2 cellular contexts compared by ENCODE assay signal in the genomic region with DNA sequence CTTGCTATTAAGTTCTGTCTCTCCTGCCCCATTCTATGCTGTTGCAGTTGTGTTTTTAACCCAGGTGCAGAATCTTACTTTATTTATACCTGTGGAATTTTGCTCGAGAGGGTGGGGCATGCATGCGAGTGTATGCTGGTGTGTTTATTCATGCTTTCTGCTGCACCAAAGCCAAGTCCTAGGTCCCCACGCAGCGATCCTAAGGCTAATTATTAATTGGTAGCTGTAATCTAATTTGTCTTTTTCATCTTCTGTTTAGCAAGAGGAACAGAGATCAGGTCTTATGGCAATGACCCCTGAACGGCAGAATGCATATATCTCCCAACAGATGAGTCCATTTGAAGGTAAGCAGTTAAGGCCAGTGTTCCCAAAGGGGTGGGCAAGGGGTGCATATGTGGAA.
A peak's percentile ranks its signal among the peaks of the same experiment; 100 is the strongest.
TF ChIP-seq lines count a peak whose summit lies in the region.

No MANE protein-coding gene starts in this region.

TF ChIP-seq in liver, 16 proteins besides CTCF, POLR2A, EP300 and RAD21:
- TF ChIP-seq, protein P1, sequence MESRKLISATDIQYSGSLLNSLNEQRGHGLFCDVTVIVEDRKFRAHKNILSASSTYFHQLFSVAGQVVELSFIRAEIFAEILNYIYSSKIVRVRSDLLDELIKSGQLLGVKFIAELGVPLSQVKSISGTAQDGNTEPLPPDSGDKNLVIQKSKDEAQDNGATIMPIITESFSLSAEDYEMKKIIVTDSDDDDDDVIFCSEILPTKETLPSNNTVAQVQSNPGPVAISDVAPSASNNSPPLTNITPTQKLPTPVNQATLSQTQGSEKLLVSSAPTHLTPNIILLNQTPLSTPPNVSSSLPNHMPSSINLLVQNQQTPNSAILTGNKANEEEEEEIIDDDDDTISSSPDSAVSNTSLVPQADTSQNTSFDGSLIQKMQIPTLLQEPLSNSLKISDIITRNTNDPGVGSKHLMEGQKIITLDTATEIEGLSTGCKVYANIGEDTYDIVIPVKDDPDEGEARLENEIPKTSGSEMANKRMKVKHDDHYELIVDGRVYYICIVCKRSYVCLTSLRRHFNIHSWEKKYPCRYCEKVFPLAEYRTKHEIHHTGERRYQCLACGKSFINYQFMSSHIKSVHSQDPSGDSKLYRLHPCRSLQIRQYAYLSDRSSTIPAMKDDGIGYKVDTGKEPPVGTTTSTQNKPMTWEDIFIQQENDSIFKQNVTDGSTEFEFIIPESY (IDR thresholded peaks at IDR 0.05): no peak
- TF ChIP-seq SP1 (IDR thresholded peaks at IDR 0.05) (peak; percentile 51), RXRA (IDR thresholded peaks at IDR 0.05) (peak in 1 of 2 donors; percentile 55), HNF4A (conservative IDR thresholded peaks at IDR 0.05) (peak in 1 of 2 donors; percentile 58), YY1 (IDR thresholded peaks at IDR 0.05) (no peak)

TF ChIP-seq in HepG2, 621 proteins besides CTCF, POLR2A, EP300 and RAD21 (continued from another document):
- TF ChIP-seq SETDB1 (CRISPR knock-in tag; IDR thresholded peaks at IDR 0.05; ENCODE audit: borderline replicate concordance): no peak
